ENCODE assay signal across 1 cellular context in the genomic region with DNA sequence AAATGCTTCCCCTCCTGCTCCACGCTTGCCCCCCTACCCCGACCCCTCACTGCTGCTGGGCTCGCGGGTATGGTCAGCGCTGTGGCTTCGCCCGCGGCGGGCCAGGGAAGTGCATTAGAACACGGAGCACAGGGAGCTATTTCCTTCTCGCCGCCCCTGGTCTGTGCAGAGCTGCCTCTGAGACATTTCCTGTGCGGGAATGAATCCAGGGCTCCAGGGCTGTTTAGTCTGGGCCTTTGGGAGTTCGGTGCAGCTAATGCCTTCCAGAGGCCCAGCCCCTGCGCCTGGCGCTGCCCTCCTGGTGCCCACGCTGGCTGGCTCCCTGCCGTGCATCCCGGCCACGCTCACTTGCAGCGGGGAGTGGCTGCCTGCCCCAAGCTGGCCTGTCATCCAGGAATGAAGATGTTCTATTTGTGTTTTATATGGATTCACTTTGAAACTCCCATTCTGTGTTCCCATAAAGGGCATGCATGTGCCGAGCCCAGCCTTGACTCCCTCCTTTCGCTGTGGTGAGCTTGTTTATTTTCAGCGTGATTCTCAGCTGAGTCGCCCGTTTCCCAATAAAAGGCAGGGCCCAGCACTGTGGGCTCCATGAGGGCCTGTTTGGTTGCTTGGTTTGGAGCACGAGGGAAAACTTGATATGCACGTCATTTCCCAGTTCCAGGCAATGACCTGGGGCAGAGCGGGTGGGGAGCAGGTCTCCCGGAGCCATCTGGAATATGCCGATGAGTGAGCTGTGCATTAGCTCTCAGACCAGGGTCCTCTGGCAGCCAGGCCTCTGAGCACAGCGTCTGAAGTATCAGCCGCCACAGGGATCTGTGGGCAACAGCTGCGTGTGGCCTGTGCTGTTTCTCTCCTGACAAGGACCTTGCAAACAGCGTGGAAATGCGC.
TF ChIP-seq lines count a peak whose summit lies in the region.

No MANE protein-coding gene starts in this region.

TF ChIP-seq in SK-N-SH treated with all-trans-retinoic acid at 6 μM for 48 hours, 23 proteins besides CTCF, POLR2A, EP300 and RAD21 (continued from another document):
- TF ChIP-seq, protein P1, sequence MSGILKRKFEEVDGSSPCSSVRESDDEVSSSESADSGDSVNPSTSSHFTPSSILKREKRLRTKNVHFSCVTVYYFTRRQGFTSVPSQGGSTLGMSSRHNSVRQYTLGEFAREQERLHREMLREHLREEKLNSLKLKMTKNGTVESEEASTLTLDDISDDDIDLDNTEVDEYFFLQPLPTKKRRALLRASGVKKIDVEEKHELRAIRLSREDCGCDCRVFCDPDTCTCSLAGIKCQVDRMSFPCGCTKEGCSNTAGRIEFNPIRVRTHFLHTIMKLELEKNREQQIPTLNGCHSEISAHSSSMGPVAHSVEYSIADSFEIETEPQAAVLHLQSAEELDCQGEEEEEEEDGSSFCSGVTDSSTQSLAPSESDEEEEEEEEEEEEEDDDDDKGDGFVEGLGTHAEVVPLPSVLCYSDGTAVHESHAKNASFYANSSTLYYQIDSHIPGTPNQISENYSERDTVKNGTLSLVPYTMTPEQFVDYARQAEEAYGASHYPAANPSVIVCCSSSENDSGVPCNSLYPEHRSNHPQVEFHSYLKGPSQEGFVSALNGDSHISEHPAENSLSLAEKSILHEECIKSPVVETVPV (CRISPR knock-in tag; IDR thresholded peaks at IDR 0.05), result no peak
- TF ChIP-seq, protein P2, sequence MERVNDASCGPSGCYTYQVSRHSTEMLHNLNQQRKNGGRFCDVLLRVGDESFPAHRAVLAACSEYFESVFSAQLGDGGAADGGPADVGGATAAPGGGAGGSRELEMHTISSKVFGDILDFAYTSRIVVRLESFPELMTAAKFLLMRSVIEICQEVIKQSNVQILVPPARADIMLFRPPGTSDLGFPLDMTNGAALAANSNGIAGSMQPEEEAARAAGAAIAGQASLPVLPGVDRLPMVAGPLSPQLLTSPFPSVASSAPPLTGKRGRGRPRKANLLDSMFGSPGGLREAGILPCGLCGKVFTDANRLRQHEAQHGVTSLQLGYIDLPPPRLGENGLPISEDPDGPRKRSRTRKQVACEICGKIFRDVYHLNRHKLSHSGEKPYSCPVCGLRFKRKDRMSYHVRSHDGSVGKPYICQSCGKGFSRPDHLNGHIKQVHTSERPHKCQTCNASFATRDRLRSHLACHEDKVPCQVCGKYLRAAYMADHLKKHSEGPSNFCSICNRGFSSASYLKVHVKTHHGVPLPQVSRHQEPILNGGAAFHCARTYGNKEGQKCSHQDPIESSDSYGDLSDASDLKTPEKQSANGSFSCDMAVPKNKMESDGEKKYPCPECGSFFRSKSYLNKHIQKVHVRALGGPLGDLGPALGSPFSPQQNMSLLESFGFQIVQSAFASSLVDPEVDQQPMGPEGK (CRISPR knock-in tag; IDR thresholded peaks at IDR 0.05; ENCODE audit: borderline replicate concordance), result no peak
- TF ChIP-seq, protein P3, sequence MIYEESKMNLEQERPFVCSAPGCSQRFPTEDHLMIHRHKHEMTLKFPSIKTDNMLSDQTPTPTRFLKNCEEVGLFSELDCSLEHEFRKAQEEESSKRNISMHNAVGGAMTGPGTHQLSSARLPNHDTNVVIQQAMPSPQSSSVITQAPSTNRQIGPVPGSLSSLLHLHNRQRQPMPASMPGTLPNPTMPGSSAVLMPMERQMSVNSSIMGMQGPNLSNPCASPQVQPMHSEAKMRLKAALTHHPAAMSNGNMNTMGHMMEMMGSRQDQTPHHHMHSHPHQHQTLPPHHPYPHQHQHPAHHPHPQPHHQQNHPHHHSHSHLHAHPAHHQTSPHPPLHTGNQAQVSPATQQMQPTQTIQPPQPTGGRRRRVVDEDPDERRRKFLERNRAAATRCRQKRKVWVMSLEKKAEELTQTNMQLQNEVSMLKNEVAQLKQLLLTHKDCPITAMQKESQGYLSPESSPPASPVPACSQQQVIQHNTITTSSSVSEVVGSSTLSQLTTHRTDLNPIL (CRISPR knock-in tag; IDR thresholded peaks at IDR 0.05; ENCODE audit: low read depth), result no peak
- TF ChIP-seq RARB (CRISPR knock-in tag; IDR thresholded peaks at IDR 0.05), result no peak
- no peak for TF ChIP-seq ZNF565 (CRISPR knock-in tag; conservative IDR thresholded peaks at IDR 0.05; ENCODE audit: low read depth)
- TF ChIP-seq BACH2 (CRISPR knock-in tag; IDR thresholded peaks at IDR 0.05; ENCODE audit: borderline replicate concordance), result no peak
